In the genomic region with DNA sequence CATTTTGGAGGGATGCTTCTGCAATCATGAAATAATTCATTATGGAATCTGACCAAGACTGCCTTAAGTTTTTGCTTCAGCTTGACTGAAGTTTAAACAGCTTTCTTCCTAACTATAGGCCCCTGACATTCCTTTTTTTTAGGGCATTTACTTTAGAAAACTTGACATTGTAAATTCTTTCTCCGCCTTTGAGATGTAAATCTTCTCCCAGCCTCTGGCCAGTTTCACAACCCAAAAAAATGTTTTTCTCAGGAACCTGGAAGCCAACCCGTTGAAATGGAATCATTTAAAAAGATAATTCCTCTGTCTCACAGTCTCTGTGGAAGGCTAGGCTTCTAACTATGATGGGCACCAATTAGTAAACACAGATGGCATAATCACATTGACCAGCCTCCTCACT, we compare ENCODE assay signal across 27 cellular contexts.
DNase-seq lines count a peak whose midpoint lies in the region; ATAC-seq, FAIRE-seq and TF ChIP-seq lines count a peak whose summit lies in the region.
"Had no signal": no experiment of that assay in that cellular context is flagged by ENCODE, and none has a peak within 500 bp of the region (broad histone marks: within the 10 kb centered on the region; RNA-seq: fewer than 3 reads in every experiment).

No MANE protein-coding gene starts in this region.

- FAIRE-seq in HepG2 (lab: Jason Lieb, UNC) (no peak), small intestine (lab: Jason Lieb, UNC) (no peak)
- FAIRE-seq: A549, GM12892, GM19239, K562 had no signal

- H3K79me2 ChIP-seq in H9 (ENCODE audit: insufficient read depth, low read length) = no peaks in the 10 kb centered on the region
- H3K79me2 ChIP-seq in smooth muscle cell (ENCODE audit: low read depth) = no peaks in the 10 kb centered on the region
- no peaks in the 10 kb centered on the region for H3K79me2 ChIP-seq in HepG2 (ENCODE audit: insufficient read depth, low read length)

- H3K9me3 Mint-ChIP-seq in H9 (peaks cover 4 to 8% of the 10 kb centered on the region in 2 experiments), WTC11 (peaks cover 11% of the 10 kb centered on the region)
- H3K9me3 Mint-ChIP-seq: CD4-positive, alpha-beta T cell had no signal

- no peak for TF ChIP-seq RAD21 in HepG2 (CRISPR knock-in tag; IDR thresholded peaks at IDR 0.05)

- peaks cover 5 to 12% (median 10%) of the 10 kb centered on the region in 3 experiments for H3K36me3 Mint-ChIP-seq in H9 (ENCODE audit: insufficient read depth in 1 of 3, low read depth in 3 of 3)
- peaks cover 5% of the 10 kb centered on the region for H3K36me3 Mint-ChIP-seq in WTC11

- in situ Hi-C loops in HepG2 (cut with HindIII; ENCODE audit: extremely low pct_ligation_motif_present, low pct_unique_long_range_greater_than_20kb) = no loop called here

- H3K79me1 ChIP-seq in H9 (ENCODE audit: insufficient read depth, low read depth, low read length, poor library complexity, severe bottlenecking) = no peaks in the 10 kb centered on the region

- H3K4ac ChIP-seq in H9 (ENCODE audit: low read depth, low read length) = no peak overlapping the region

- no peak overlapping the region for H3K23ac ChIP-seq in H9 (ENCODE audit: insufficient read length, low read depth, low read length)

- TF ChIP-seq EP300 in HepG2 (IDR thresholded peaks at IDR 0.05; ENCODE audit: low read depth in 2 of 2, low read length in 2 of 2) = no peak
- TF ChIP-seq EP300 in HepG2 (CRISPR knock-in tag; IDR thresholded peaks at IDR 0.05; ENCODE audit: borderline replicate concordance) = no peak

- CTCF ChIA-PET in WTC11 (lab: Charles Lee) = no interaction called here
- CTCF ChIA-PET in HepG2 (lab: Yijun Ruan, JAX; ENCODE audit: low intra/inter-chr PET ratio, low total read pairs) = no interaction called here

- H3K4me3 Mint-ChIP-seq in H9 (peak overlapping the region in 1 of 2 experiments; percentile 59; a peak in 1 of 5 replicates), WTC11 (peak overlapping the region; percentile 48)
- H3K4me3 Mint-ChIP-seq: CD4-positive, alpha-beta T cell had no signal

- H2AFZ ChIP-seq in H9 (ENCODE audit: low read length) (no peak overlapping the region), smooth muscle cell (ENCODE audit: low read depth) (peak overlapping the region; percentile 26), HepG2 (ENCODE audit: low read length) (no peak overlapping the region)

- H3K27ac ChIP-seq in H9 (ENCODE audit: insufficient read length, low read depth, low read length) = peak overlapping the region; percentile 95
- H3K27ac ChIP-seq in iPS-20b (ENCODE audit: low read length) = no peak overlapping the region
- no peak overlapping the region for H3K27ac ChIP-seq in smooth muscle cell (ENCODE audit: low read depth)
- no peak overlapping the region for H3K27ac ChIP-seq in HepG2 (ENCODE audit: extremely low read length, insufficient read depth, low read length)
- H3K27ac ChIP-seq in small intestine (ENCODE audit: low read depth in 1 of 2, low read length in 1 of 2) = no peak overlapping the region
- H3K27ac ChIP-seq: A549; BLaER1 treated with 17β-estradiol and CSF1 and Interleukin-3, amounts not matched to agents 10 nM and 100 nM; RWPE1 had no signal

- DNase-seq in H9 (no peak), WTC11 (ENCODE audit: low spot score) (no peak), smooth muscle cell (lab: John Stamatoyannopoulos, UW; ENCODE audit: unreplicated experiment) (no peak), HepG2 (ENCODE audit: low spot score) (no peak), small intestine (no peak), Right ventricle myocardium superior (no peak)
- DNase-seq: AML-193; CD4-positive, alpha-beta T cell; COR-L47; DMS53; EL; HCEC 1CT; MV-4-11; NCI-H1105; NCI-H146; NCI-H2029; NCI-H446; NCI-H526 treated with DMSO at 0.1 percent for 48 hours; SHP77 treated with DMSO at 0.1 percent for 48 hours had no signal

- no peak overlapping the region for H2BK15ac ChIP-seq in H9 (ENCODE audit: low read depth, low read length)

- POLR2A ChIA-PET in WTC11 (lab: Charles Lee) (no interaction called here), HepG2 (lab: Yijun Ruan, JAX) (no interaction called here)

- H4K8ac ChIP-seq in H9 (replicated peaks; ENCODE audit: insufficient read length, low read depth, low read length) = no peak overlapping the region

- H3T11ph ChIP-seq in H9 (ENCODE audit: low read length) = no peak overlapping the region

- H3K36me3 ChIP-seq in iPS-20b (ENCODE audit: insufficient read depth, low read depth, low read length) = no peaks in the 10 kb centered on the region
- H3K36me3 ChIP-seq in smooth muscle cell (ENCODE audit: low read depth) = no peaks in the 10 kb centered on the region
- H3K36me3 ChIP-seq in HepG2 (replicated peaks in 1 of 2; ENCODE audit: control insufficient read depth in 1 of 2, insufficient read depth in 2 of 2, low read length in 2 of 2) = no peaks in the 10 kb centered on the region
- H3K36me3 ChIP-seq in small intestine (ENCODE audit: control insufficient read depth in 2 of 2, insufficient read depth in 2 of 2, low read length in 2 of 2) = no peaks in the 10 kb centered on the region
- H3K36me3 ChIP-seq: BLaER1 treated with 17β-estradiol and CSF1 and Interleukin-3, amounts not matched to agents 10 nM and 100 nM had no signal

- peak overlapping the region; percentile 4; the same call in 1 of the 2 replicates for H3K4me3 ChIP-seq in iPS-20b (ENCODE audit: low read length)
- no peak overlapping the region for H3K4me3 ChIP-seq in smooth muscle cell
- H3K4me3 ChIP-seq in HepG2 (replicated peaks in 1 of 3; ENCODE audit: insufficient read depth in 1 of 3, low read depth in 2 of 3, low read length in 3 of 3) = no peak overlapping the region
- no peak overlapping the region for H3K4me3 ChIP-seq in small intestine (ENCODE audit: low read depth in 1 of 2, low read length in 2 of 2)
- H3K4me3 ChIP-seq: A549; BLaER1 treated with 17β-estradiol and CSF1 and Interleukin-3, amounts not matched to agents 10 nM and 100 nM; K562 had no signal

- H3K27me3 ChIP-seq in H9 (ENCODE audit: insufficient read depth, low read length) (no peaks in the 10 kb centered on the region), iPS-20b (ENCODE audit: insufficient read depth, low read length) (no peaks in the 10 kb centered on the region), smooth muscle cell (ENCODE audit: low read depth) (no peaks in the 10 kb centered on the region), HepG2 (ENCODE audit: control insufficient read depth in 1 of 2, insufficient read depth in 2 of 2, low read length in 2 of 2) (no peaks in the 10 kb centered on the region), small intestine (ENCODE audit: control insufficient read depth in 2 of 2, insufficient read depth in 2 of 2, low read length in 2 of 2) (no peaks in the 10 kb centered on the region)
- H3K27me3 ChIP-seq: BLaER1 treated with 17β-estradiol and CSF1 and Interleukin-3, amounts not matched to agents 10 nM and 100 nM had no signal

- H3K4me1 Mint-ChIP-seq in H9 = peaks cover 27 to 42% of the 10 kb centered on the region in 2 experiments
- H3K4me1 Mint-ChIP-seq in WTC11 = peaks cover 47% of the 10 kb centered on the region

- no CpG with 5 or more reads among the region's 2 CpGs for WGBS in H9 (ENCODE audit: extremely low coverage, insufficient read length, low lambda C conversion rate)
- WGBS in smooth muscle cell (ENCODE audit: low lambda C conversion rate) = 39% methylated on average over 2 of the region's 2 CpGs
- WGBS in HepG2 (ENCODE audit: low lambda C conversion rate) = 3% methylated on average over 2 of the region's 2 CpGs
- WGBS in small intestine, 3 donors = 49 to 52% (median 52%) methylated on average over 2 of the region's 2 CpGs

- no peak overlapping the region for H2AK5ac ChIP-seq in H9 (ENCODE audit: insufficient read length, low read length)

- ATAC-seq in WTC11 (peak; percentile 51), HepG2 (no peak), Right ventricle myocardium superior (ENCODE audit: poor library complexity) (no peak)
- ATAC-seq: A549, K562, Panc1 had no signal

- H3K4me2 ChIP-seq in H9 (ENCODE audit: insufficient read depth, insufficient read length, low read length) = peak overlapping the region; percentile 44
- H3K4me2 ChIP-seq in smooth muscle cell = no peak overlapping the region
- no peak overlapping the region for H3K4me2 ChIP-seq in HepG2 (ENCODE audit: low read depth, low read length)
- H3K4me2 ChIP-seq: A549; BLaER1 treated with 17β-estradiol and CSF1 and Interleukin-3, amounts not matched to agents 10 nM and 100 nM had no signal

- H2BK12ac ChIP-seq in H9 (ENCODE audit: insufficient read length, low read depth, low read length) = no peak overlapping the region

- H4K20me1 ChIP-seq in H9 (ENCODE audit: control insufficient read depth, insufficient read depth, insufficient read length) = no peaks in the 10 kb centered on the region
- no peaks in the 10 kb centered on the region for H4K20me1 ChIP-seq in smooth muscle cell (ENCODE audit: low read depth)
- no peaks in the 10 kb centered on the region for H4K20me1 ChIP-seq in HepG2 (ENCODE audit: insufficient read depth, low read length)
- H4K20me1 ChIP-seq: BLaER1 treated with 17β-estradiol and CSF1 and Interleukin-3, amounts not matched to agents 10 nM and 100 nM had no signal

- no peak for TF ChIP-seq POLR2A in HepG2 (IDR thresholded peaks at IDR 0.05; ENCODE audit: insufficient read depth in 1 of 2, low read depth in 2 of 2, low read length in 2 of 2)

- no peak overlapping the region for H4K91ac ChIP-seq in H9 (ENCODE audit: insufficient read length, low read depth, low read length)

- H3K4me1 ChIP-seq in H9 (ENCODE audit: insufficient read depth, low read length) (peaks cover 2% of the 10 kb centered on the region; the same call in 1 of the 2 replicates), iPS-20b (ENCODE audit: insufficient read depth, low read length) (peaks cover 32% of the 10 kb centered on the region), smooth muscle cell (ENCODE audit: low read depth) (no peaks in the 10 kb centered on the region), HepG2 (ENCODE audit: insufficient read depth, low read length) (no peaks in the 10 kb centered on the region), small intestine (ENCODE audit: control insufficient read depth in 2 of 2, insufficient read depth in 1 of 2, low read depth in 1 of 2, low read length in 1 of 2) (no peaks in the 10 kb centered on the region)
- H3K4me1 ChIP-seq: A549; BLaER1 treated with 17β-estradiol and CSF1 and Interleukin-3, amounts not matched to agents 10 nM and 100 nM had no signal

- H3K14ac ChIP-seq in H9 (ENCODE audit: insufficient read depth, low read length) = no peak overlapping the region

- peak overlapping the region; percentile 46 for H2BK5ac ChIP-seq in H9 (ENCODE audit: insufficient read length, low read length)

- H3K23me2 ChIP-seq in H9 (ENCODE audit: insufficient read length, low read depth, low read length, poor library complexity, severe bottlenecking) = no peaks in the 10 kb centered on the region

- H3K9ac ChIP-seq in H9 (ENCODE audit: extremely low read depth, insufficient read length, low read length) (no peak overlapping the region), iPS-20b (ENCODE audit: low read depth, low read length) (peak overlapping the region; percentile 5; the same call in 1 of the 2 replicates), smooth muscle cell (ENCODE audit: low read depth) (no peak overlapping the region), HepG2 (ENCODE audit: insufficient read depth, low read depth, low read length) (no peak overlapping the region)
- H3K9ac ChIP-seq: BLaER1 treated with 17β-estradiol and CSF1 and Interleukin-3, amounts not matched to agents 10 nM and 100 nM had no signal

- intact Hi-C loops in HepG2 (cut with micrococcal nuclease; ENCODE audit: unreplicated experiment) (no loop called here), Right ventricle myocardium superior (cut with DNase I) (no loop called here)

- no TSS peak for BruUV-seq in HepG2 (replicated peaks; lab: Mats Ljungman, UMichigan)

- H3K56ac ChIP-seq in H9 (ENCODE audit: insufficient read length, low read depth, low read length) = no peak overlapping the region

- H3K27me3 Mint-ChIP-seq in H9 (ENCODE audit: low read depth) = no peaks in the 10 kb centered on the region
- no peaks in the 10 kb centered on the region for H3K27me3 Mint-ChIP-seq in WTC11 (ENCODE audit: low read depth)
- H3K27me3 Mint-ChIP-seq: CD4-positive, alpha-beta T cell had no signal

- H3F3A ChIP-seq in smooth muscle cell (ENCODE audit: low read depth) = no peaks in the 10 kb centered on the region

- H3K9me3 ChIP-seq in H9 (ENCODE audit: control insufficient read depth, low read depth, low read length) (no peaks in the 10 kb centered on the region), iPS-20b (ENCODE audit: insufficient read depth, low read depth, low read length) (0 out of 2 replicates have a peak, but pooled peaks cover 3% of the 10 kb centered on the region), smooth muscle cell (replicated peaks; ENCODE audit: low read depth) (no peaks in the 10 kb centered on the region), HepG2 (ENCODE audit: low read length) (no peaks in the 10 kb centered on the region), small intestine (ENCODE audit: control insufficient read depth, low read depth) (no peaks in the 10 kb centered on the region)
- H3K9me3 ChIP-seq: A549; BLaER1 treated with 17β-estradiol and CSF1 and Interleukin-3, amounts not matched to agents 10 nM and 100 nM had no signal

- H4K5ac ChIP-seq in H9 (ENCODE audit: insufficient read length, low read depth, low read length) = no peak overlapping the region

- H3K27ac Mint-ChIP-seq in H9 (peak overlapping the region; percentile 62 to 97 (median 94); a peak in 6 of 7 replicates), WTC11 (peak overlapping the region; percentile 97)
- H3K27ac Mint-ChIP-seq: CD4-positive, alpha-beta T cell had no signal

- no peak overlapping the region for H2BK120ac ChIP-seq in H9 (ENCODE audit: low read depth, low read length, poor library complexity, severe bottlenecking)

- TF ChIP-seq CTCF in H9 (conservative IDR thresholded peaks at IDR 0.05) (no peak), WTC11 (IDR thresholded peaks at IDR 0.05) (no peak), smooth muscle cell (IDR thresholded peaks at IDR 0.05; ENCODE audit: borderline replicate concordance, insufficient read depth, poor library complexity, severe bottlenecking) (no peak), HepG2 (CRISPR knock-in tag; IDR thresholded peaks at IDR 0.05) (no peak)

- no peak overlapping the region for H3K18ac ChIP-seq in H9 (ENCODE audit: insufficient read length, low read depth, low read length)

- no peak overlapping the region for H2BK20ac ChIP-seq in H9 (ENCODE audit: low read depth, low read length, poor library complexity, severe bottlenecking)
